Comparison of ENCODE assay signal across 9 cellular contexts in the genomic region with DNA sequence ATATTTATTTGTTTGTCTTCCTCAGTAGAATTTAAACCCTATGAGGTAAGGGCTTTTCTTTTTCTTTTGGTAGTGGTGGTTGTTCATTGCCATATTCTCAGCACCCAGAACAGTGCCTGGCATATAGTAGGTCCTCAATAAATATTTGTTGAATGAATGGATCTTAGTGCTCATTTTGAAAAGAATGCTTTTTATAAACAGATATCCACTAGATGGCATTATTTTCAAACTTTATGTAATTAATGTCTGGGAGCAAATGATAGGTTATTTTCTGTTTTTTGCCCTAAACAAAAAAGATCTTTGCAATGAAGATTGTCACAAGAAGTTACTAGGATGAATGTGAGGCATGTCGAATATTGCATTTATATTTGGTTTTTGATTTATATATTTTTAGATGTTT.
DNase-seq lines count a peak whose midpoint lies in the region; ATAC-seq, FAIRE-seq and TF ChIP-seq lines count a peak whose summit lies in the region.
"Had no signal": no experiment of that assay in that cellular context is flagged by ENCODE, and none has a peak within 500 bp of the region (broad histone marks: within the 10 kb centered on the region; RNA-seq: fewer than 3 reads in every experiment).

No MANE protein-coding gene starts in this region.

- no peak for ATAC-seq in HepG2

- H2AFZ ChIP-seq in HepG2 (ENCODE audit: low read length): no peak overlapping the region

- H3K4me1 ChIP-seq in HEK293 (ENCODE audit: control insufficient read depth, insufficient read depth, low read length) (peaks cover 19% of the 10 kb centered on the region), adrenal gland (replicated peaks in 1 of 2) (no peaks in the 10 kb centered on the region), HepG2 (ENCODE audit: insufficient read depth, low read length) (no peaks in the 10 kb centered on the region)

- no peak overlapping the region for H3K9ac ChIP-seq in HepG2 (ENCODE audit: insufficient read depth, low read depth, low read length)

- no TSS peak for BruUV-seq in HepG2 (replicated peaks; lab: Mats Ljungman, UMichigan)

- H3K4me3 ChIP-seq in AG09309 (ENCODE audit: control insufficient read depth, low read depth, low read length): no peak overlapping the region
- H3K4me3 ChIP-seq in HEK293 (ENCODE audit: low read depth, low read length): no peak overlapping the region
- H3K4me3 ChIP-seq in adrenal gland: no peak overlapping the region
- no peak overlapping the region for H3K4me3 ChIP-seq in HepG2 (replicated peaks in 1 of 3; ENCODE audit: insufficient read depth in 1 of 3, low read depth in 2 of 3, low read length in 3 of 3)

- TF ChIP-seq EP300 in HepG2 (IDR thresholded peaks at IDR 0.05; ENCODE audit: low read depth in 2 of 2, low read length in 2 of 2) (no peak), HepG2 (CRISPR knock-in tag; IDR thresholded peaks at IDR 0.05; ENCODE audit: borderline replicate concordance) (no peak)

- TF ChIP-seq POLR2A in adrenal gland (IDR thresholded peaks at IDR 0.05) (no peak), HepG2 (IDR thresholded peaks at IDR 0.05; ENCODE audit: insufficient read depth in 1 of 2, low read depth in 2 of 2, low read length in 2 of 2) (no peak)

- no peaks in the 10 kb centered on the region for H3K27me3 Mint-ChIP-seq in activated naive CD8-positive, alpha-beta T cell treated with anti-CD3 and anti-CD28 coated beads for 36 hours

- no peak overlapping the region for H3K4me2 ChIP-seq in HepG2 (ENCODE audit: low read depth, low read length)

- peaks cover 22% of the 10 kb centered on the region for H3K4me1 Mint-ChIP-seq in activated naive CD8-positive, alpha-beta T cell treated with anti-CD3 and anti-CD28 coated beads for 36 hours

- H3K9me3 ChIP-seq in HEK293 (ENCODE audit: control insufficient read depth, insufficient read depth, low read depth, low read length) (no peaks in the 10 kb centered on the region), adrenal gland (replicated peaks in 1 of 3) (no peaks in the 10 kb centered on the region), HepG2 (ENCODE audit: low read length) (no peaks in the 10 kb centered on the region)

- no peak overlapping the region for H3K4me3 Mint-ChIP-seq in activated naive CD8-positive, alpha-beta T cell treated with anti-CD3 and anti-CD28 coated beads for 36 hours

- H3K27ac ChIP-seq in HEK293 (ENCODE audit: extremely low read depth, low read depth, low read length) (no peak overlapping the region), adrenal gland (no peak overlapping the region), HepG2 (ENCODE audit: extremely low read length, insufficient read depth, low read length) (no peak overlapping the region)

- no peaks in the 10 kb centered on the region for H3K9me3 Mint-ChIP-seq in activated naive CD8-positive, alpha-beta T cell treated with anti-CD3 and anti-CD28 coated beads for 36 hours

- no peaks in the 10 kb centered on the region for H4K20me1 ChIP-seq in HepG2 (ENCODE audit: insufficient read depth, low read length)

- DNase-seq in AG09309 (ENCODE audit: low read depth): peak; percentile 3
- no peak for DNase-seq in adrenal gland
- DNase-seq in HepG2 (ENCODE audit: low spot score): no peak
- DNase-seq in 8988T: no peak
- no peak for DNase-seq in activated naive CD8-positive, alpha-beta T cell treated with anti-CD3 and anti-CD28 coated beads for 36 hours
- no peak for DNase-seq in activated gamma-delta T cell treated with Interleukin-2 at 50 U/mL for 16 hours
- no peak for DNase-seq in NCI-H2029 treated with DMSO at 0.1 percent for 48 hours (lab: John Stamatoyannopoulos, UW)
- DNase-seq: kidney glomerular epithelial cell had no signal

- H3K36me3 ChIP-seq in HEK293 (ENCODE audit: control insufficient read depth in 2 of 2, insufficient read depth in 1 of 2, low read length in 2 of 2) (no peaks in the 10 kb centered on the region), adrenal gland (replicated peaks in 1 of 2) (no peaks in the 10 kb centered on the region), HepG2 (replicated peaks in 1 of 2; ENCODE audit: control insufficient read depth in 1 of 2, insufficient read depth in 2 of 2, low read length in 2 of 2) (no peaks in the 10 kb centered on the region)

- POLR2A ChIA-PET in HEK293 (lab: Yijun Ruan, JAX): interaction anchor here (0.7 kb wide), 1 partner anchor 428 kb away, joined by 5 read pairs; no protein-coding TSS in a partner anchor
- POLR2A ChIA-PET in HepG2 (lab: Yijun Ruan, JAX): no interaction called here

- WGBS in adrenal gland, 4 donors: 24 to 29% (median 25%) methylated on average over 1 of the region's 1 CpG
- WGBS in HepG2 (ENCODE audit: low lambda C conversion rate): 77% methylated on average over 1 of the region's 1 CpG

- H3K36me3 Mint-ChIP-seq in activated naive CD8-positive, alpha-beta T cell treated with anti-CD3 and anti-CD28 coated beads for 36 hours: peaks cover 4% of the 10 kb centered on the region

- CTCF ChIA-PET in HEK293 (lab: Yijun Ruan, JAX) (interaction anchor here (0.7 to 2.6 kb wide), 6 partner anchors 46 to 1373 kb away, joined by 3 to 9 read pairs (median 4); no protein-coding TSS in a partner anchor), HepG2 (lab: Yijun Ruan, JAX; ENCODE audit: low intra/inter-chr PET ratio, low total read pairs) (no interaction called here)

- H3K27ac Mint-ChIP-seq in activated naive CD8-positive, alpha-beta T cell treated with anti-CD3 and anti-CD28 coated beads for 36 hours: no peak overlapping the region

- TF ChIP-seq CTCF in AG09309 (IDR thresholded peaks at IDR 0.05; ENCODE audit: control insufficient read depth, insufficient read depth, low read depth, low read length, missing control alignments): no peak
- no peak for TF ChIP-seq CTCF in HEK293 (tag by site-specific recombination; IDR thresholded peaks at IDR 0.05)
- TF ChIP-seq CTCF in adrenal gland (IDR thresholded peaks at IDR 0.05): peak; percentile 15 to 52 (median 34)
- TF ChIP-seq CTCF in HepG2 (CRISPR knock-in tag; IDR thresholded peaks at IDR 0.05): no peak

- TF ChIP-seq RAD21 in HepG2 (CRISPR knock-in tag; IDR thresholded peaks at IDR 0.05): no peak

- H3K27me3 ChIP-seq in adrenal gland (no peaks in the 10 kb centered on the region), HepG2 (ENCODE audit: control insufficient read depth in 1 of 2, insufficient read depth in 2 of 2, low read length in 2 of 2) (no peaks in the 10 kb centered on the region)

- in situ Hi-C loops in HepG2 (cut with HindIII; ENCODE audit: extremely low pct_ligation_motif_present, low pct_unique_long_range_greater_than_20kb): no loop called here

- no peak for FAIRE-seq in HepG2 (lab: Jason Lieb, UNC)

- H3K79me2 ChIP-seq in HepG2 (ENCODE audit: insufficient read depth, low read length): no peaks in the 10 kb centered on the region

- intact Hi-C loops in adrenal gland (cut with DNase I): loop anchor here in 1 of 2 donors (10.0 kb wide), 1 partner anchor 941 kb away; no protein-coding TSS in a partner anchor
- intact Hi-C loops in HepG2 (cut with micrococcal nuclease; ENCODE audit: unreplicated experiment): no loop called here

TF ChIP-seq in HEK293, 187 proteins besides CTCF, POLR2A, EP300 and RAD21 (continues in another document):
- TF ChIP-seq ZNF169 (tag by site-specific recombination; IDR thresholded peaks at IDR 0.05) (no peak), ZNF274 (IDR thresholded peaks at IDR 0.05; ENCODE audit: low read length) (no peak), ZNF274 (tag by site-specific recombination; IDR thresholded peaks at IDR 0.05; ENCODE audit: borderline replicate concordance) (no peak), ZNF155 (tag by site-specific recombination; IDR thresholded peaks at IDR 0.05) (no peak), ZNF654 (tag by site-specific recombination; IDR thresholded peaks at IDR 0.05; ENCODE audit: low read depth) (peak; percentile 56), ZNF132 (tag by site-specific recombination; IDR thresholded peaks at IDR 0.05; ENCODE audit: borderline replicate concordance) (no peak), ZNF426 (tag by site-specific recombination; IDR thresholded peaks at IDR 0.05) (no peak)
- TF ChIP-seq, protein P1, sequence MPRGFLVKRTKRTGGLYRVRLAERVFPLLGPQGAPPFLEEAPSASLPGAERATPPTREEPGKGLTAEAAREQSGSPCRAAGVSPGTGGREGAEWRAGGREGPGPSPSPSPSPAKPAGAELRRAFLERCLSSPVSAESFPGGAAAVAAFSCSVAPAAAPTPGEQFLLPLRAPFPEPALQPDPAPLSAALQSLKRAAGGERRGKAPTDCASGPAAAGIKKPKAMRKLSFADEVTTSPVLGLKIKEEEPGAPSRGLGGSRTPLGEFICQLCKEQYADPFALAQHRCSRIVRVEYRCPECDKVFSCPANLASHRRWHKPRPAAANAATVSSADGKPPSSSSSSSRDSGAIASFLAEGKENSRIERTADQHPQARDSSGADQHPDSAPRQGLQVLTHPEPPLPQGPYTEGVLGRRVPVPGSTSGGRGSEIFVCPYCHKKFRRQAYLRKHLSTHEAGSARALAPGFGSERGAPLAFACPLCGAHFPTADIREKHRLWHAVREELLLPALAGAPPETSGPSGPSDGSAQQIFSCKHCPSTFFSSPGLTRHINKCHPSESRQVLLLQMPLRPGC (tag by site-specific recombination; IDR thresholded peaks at IDR 0.05): no peak

TF ChIP-seq in HepG2, 621 proteins besides CTCF, POLR2A, EP300 and RAD21:
- TF ChIP-seq IKZF4 (CRISPR knock-in tag; IDR thresholded peaks at IDR 0.05; ENCODE audit: borderline replicate concordance, low read depth, not compliant biosample characterization) (no peak), STAG1 (CRISPR knock-in tag; IDR thresholded peaks at IDR 0.05) (peak; percentile 32)

Comparison
In these comparisons a context has a peak if more than half of its experiments do, and no peak if none do; other contexts are left out.
1. CTCF ChIP-seq: peak in adrenal gland (6 of 6); none in AG09309 (single experiment), HEK293 (single experiment) and HepG2 (single experiment).